Comparison of ENCODE assay signal across 22 cellular contexts in the genomic region with DNA sequence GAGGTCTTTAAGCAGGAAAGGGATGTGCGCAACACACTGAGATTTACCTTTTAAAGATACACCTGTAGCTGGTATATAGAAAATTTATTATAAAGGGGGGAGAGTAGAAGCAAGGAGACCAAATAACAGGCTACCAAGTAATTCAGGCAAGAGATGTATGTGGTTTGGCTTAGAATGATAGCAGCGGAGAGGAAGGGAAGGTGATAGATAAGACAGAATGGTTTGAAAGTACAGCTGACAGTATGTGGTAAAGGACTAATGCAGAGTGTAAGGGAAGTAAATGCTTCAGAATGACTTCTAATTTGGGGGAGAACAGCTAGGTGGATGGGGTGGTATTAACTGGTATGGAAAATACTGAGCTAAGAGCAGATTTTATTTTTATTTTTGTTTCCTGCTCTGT.
"Had no signal": no experiment of that assay in that cellular context is flagged by ENCODE, and none has a peak within 500 bp of the region (broad histone marks: within the 10 kb centered on the region; RNA-seq: fewer than 3 reads in every experiment).

No MANE protein-coding gene starts in this region.

- H3K27me3 ChIP-seq: MG63, Peyer's patch, SJCRH30 had no signal

- DNase-seq: Karpas-422, KG1, MG63, NCI-H1092 treated with DMSO at 0.1 percent for 48 hours, NCI-H1436, NCI-H187, NCI-H2029, NCI-H2081 treated with DMSO at 0.1 percent for 48 hours, NCI-H2171, NCI-H226, NCI-H446, NCI-H510A, NCI-H524 treated with DMSO at 0.1 percent for 48 hours, NCI-H69, NCI-H774, PC-9, Peyer's patch, SHP77 treated with DMSO at 0.1 percent for 48 hours, SJCRH30 had no signal

- H3K4me3 ChIP-seq: MG63, PC-9, Peyer's patch, SJCRH30 had no signal

- H3K4me2 ChIP-seq: PC-9 had no signal

- H3K36me3 ChIP-seq: MG63, Peyer's patch, SJCRH30 had no signal

- H3K27ac ChIP-seq: HL-60, PC-9, Peyer's patch, SJCRH30 had no signal

- ATAC-seq: Right ventricle myocardium inferior, SK-N-SH treated with all-trans-retinoic acid at 6 μM for 48 hours had no signal

- H3K4me1 ChIP-seq: Peyer's patch had no signal
